In the genomic region with DNA sequence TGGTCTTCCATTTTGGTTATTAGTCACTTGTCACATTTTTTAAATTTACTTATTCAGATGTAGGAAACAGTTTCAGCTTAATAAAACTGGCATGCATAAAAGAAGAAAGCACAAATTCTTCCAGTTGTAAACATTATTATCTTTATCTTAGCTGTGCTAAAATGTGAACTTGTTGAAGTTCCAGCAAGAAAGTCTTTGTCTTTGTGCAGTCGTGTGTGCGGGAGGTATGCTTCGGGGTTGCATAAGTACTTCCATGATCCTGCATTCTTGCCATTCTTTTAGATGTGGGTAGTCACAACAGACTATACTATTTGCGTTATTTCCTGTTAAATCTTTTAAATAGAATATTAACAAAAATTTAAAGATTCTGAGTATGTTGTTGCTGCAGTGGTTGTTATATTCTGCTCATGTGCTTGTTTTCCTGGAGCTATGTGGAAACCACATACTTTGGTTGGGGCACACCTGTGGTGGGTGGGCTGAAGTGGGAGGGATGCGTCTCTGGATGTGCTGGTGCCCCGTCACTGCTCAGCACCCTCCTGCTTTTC, we compare ENCODE assay signal across 15 cellular contexts. TPM values are rescaled to one million over a fixed set of nuclear protein-coding genes. Genes with fewer than 3 reads are reported as not detected.
DNase-seq lines count a peak whose midpoint lies in the region; ATAC-seq and TF ChIP-seq lines count a peak whose summit lies in the region.
"Had no signal": no experiment of that assay in that cellular context is flagged by ENCODE, and none has a peak within 500 bp of the region (broad histone marks: within the 10 kb centered on the region; RNA-seq: fewer than 3 reads in every experiment).

No MANE protein-coding gene starts in this region.

- TF ChIP-seq CTCF in AG10803 (conservative IDR thresholded peaks at IDR 0.05; ENCODE audit: low read length) (no peak), endothelial cell (IDR thresholded peaks at IDR 0.05; ENCODE audit: unreplicated experiment) (no peak)

- peaks cover 20% of the 10 kb centered on the region for H3K4me1 ChIP-seq in Karpas-422 (ENCODE audit: low read length)
- H3K4me1 ChIP-seq in neuronal stem cell (ENCODE audit: control insufficient read depth in 2 of 2, insufficient read depth in 1 of 2, low read depth in 1 of 2, low read length in 2 of 2), result peaks cover 8 to 9% of the 10 kb centered on the region in 2 donors

- no peaks in the 10 kb centered on the region for H4K20me1 ChIP-seq in Karpas-422 (ENCODE audit: insufficient read depth, low read depth, low read length)

- no peaks in the 10 kb centered on the region for H3K9me3 Mint-ChIP-seq in endothelial cell (ENCODE audit: unreplicated experiment)
- H3K9me3 Mint-ChIP-seq: activated CD8-positive, alpha-beta T cell treated with anti-CD3 and anti-CD28 coated beads for 36 hours; T-helper 2 cell treated with Interferon-gamma antibody and Interleukin-4, amounts not matched to agents 5 μg/mL and 100 μg/mL, for 36 hours had no signal

- no peak overlapping the region for H2BK15ac ChIP-seq in neuronal stem cell (ENCODE audit: low read length)

- no peak overlapping the region for H3K4me3 Mint-ChIP-seq in endothelial cell (ENCODE audit: unreplicated experiment)
- H3K4me3 Mint-ChIP-seq: activated CD8-positive, alpha-beta T cell treated with anti-CD3 and anti-CD28 coated beads for 36 hours; T-helper 2 cell treated with Interferon-gamma antibody and Interleukin-4, amounts not matched to agents 5 μg/mL and 100 μg/mL, for 36 hours had no signal

- no peak overlapping the region for H2BK12ac ChIP-seq in neuronal stem cell (ENCODE audit: low read length)

- no peak overlapping the region for H3K18ac ChIP-seq in neuronal stem cell (ENCODE audit: low read length)

- H3K27me3 ChIP-seq in Karpas-422 (ENCODE audit: low read length) (no peaks in the 10 kb centered on the region), neuronal stem cell (ENCODE audit: control insufficient read depth in 3 of 3, insufficient read depth in 3 of 3, low read depth in 1 of 3, low read length in 3 of 3) (no peaks in the 10 kb centered on the region)

- H2AK5ac ChIP-seq in neuronal stem cell (ENCODE audit: low read depth, low read length), result no peak overlapping the region

- H3K27ac ChIP-seq in Karpas-422 (ENCODE audit: low read length), result peak overlapping the region; percentile 6; the same call in 1 of the 2 replicates
- H3K27ac ChIP-seq in neuronal stem cell (replicated peaks; ENCODE audit: low read length), result no peak overlapping the region
- H3K27ac ChIP-seq: C4-2B had no signal

- H3K4me2 ChIP-seq in Karpas-422 (ENCODE audit: low read depth, low read length, poor library complexity, severe bottlenecking), result no peak overlapping the region
- H3K4me2 ChIP-seq in neuronal stem cell (ENCODE audit: insufficient read depth, low read length, poor library complexity, severe bottlenecking), result no peak overlapping the region

- peaks cover 5% of the 10 kb centered on the region for H3K4me1 Mint-ChIP-seq in endothelial cell (ENCODE audit: unreplicated experiment)

- H3K9ac ChIP-seq in Karpas-422 (ENCODE audit: low read length), result no peak overlapping the region
- no peak overlapping the region for H3K9ac ChIP-seq in neuronal stem cell (ENCODE audit: low read depth, low read length, poor library complexity)

- ATAC-seq in GM19328 (IDR thresholded peaks at IDR 0.05; ENCODE audit: unreplicated experiment), result no peak
- ATAC-seq: activated CD8-positive, alpha-beta T cell treated with anti-CD3 and anti-CD28 coated beads for 36 hours; left lobe of liver had no signal

- no peak overlapping the region for H3K23ac ChIP-seq in neuronal stem cell (ENCODE audit: low read depth, low read length, poor library complexity)

- H3K27ac Mint-ChIP-seq in endothelial cell (ENCODE audit: unreplicated experiment), result peak overlapping the region; percentile 48
- H3K27ac Mint-ChIP-seq: activated CD8-positive, alpha-beta T cell treated with anti-CD3 and anti-CD28 coated beads for 36 hours; T-helper 2 cell treated with Interferon-gamma antibody and Interleukin-4, amounts not matched to agents 5 μg/mL and 100 μg/mL, for 36 hours had no signal

- H3K9me3 ChIP-seq in Karpas-422 (ENCODE audit: low read length) (no peaks in the 10 kb centered on the region), neuronal stem cell (replicated peaks in 1 of 2; ENCODE audit: control insufficient read depth in 2 of 2, insufficient read depth in 1 of 2, low read depth in 1 of 2, low read length in 2 of 2) (no peaks in the 10 kb centered on the region)

- H3K9me2 ChIP-seq in Karpas-422 (replicated peaks; ENCODE audit: insufficient read depth, low read length), result no peaks in the 10 kb centered on the region

- DNase-seq in AG10803 (ENCODE audit: low read depth) (peak; percentile 79), Karpas-422 (peak; percentile 32), endothelial cell (ENCODE audit: low spot score) (no peak), neuronal stem cell (ENCODE audit: low spot score) (peak; percentile 31), MV-4-11 (lab: John Stamatoyannopoulos, UW) (no peak)
- DNase-seq in effector CD4-positive, alpha-beta T cell, result no peak
- no peak for DNase-seq in activated naive CD4-positive, alpha-beta T cell treated with Interleukin-2 at 50 U/mL for 16 hours
- DNase-seq: activated CD8-positive, alpha-beta T cell treated with anti-CD3 and anti-CD28 coated beads for 36 hours; cortex of kidney; OCI-M1; stimulated activated CD8-positive, alpha-beta memory T cell treated with anti-CD3 and anti-CD28 coated beads, Interleukin-4, amount 100 ng/mL, for 48 hours had no signal

- H3K79me2 ChIP-seq in Karpas-422 (ENCODE audit: low read length), result no peaks in the 10 kb centered on the region

- no peak overlapping the region for H4K8ac ChIP-seq in neuronal stem cell (ENCODE audit: low read depth, low read length)

- H3K79me1 ChIP-seq in neuronal stem cell (ENCODE audit: low read depth, low read length), result no peaks in the 10 kb centered on the region

- H2AFZ ChIP-seq in Karpas-422 (ENCODE audit: low read length) (no peak overlapping the region), neuronal stem cell (ENCODE audit: low read length) (no peak overlapping the region)

- no peak overlapping the region for H3K14ac ChIP-seq in neuronal stem cell (ENCODE audit: low read length)

- H3K4me3 ChIP-seq in AG10803 (ENCODE audit: low read length) (no peak overlapping the region), Karpas-422 (ENCODE audit: low read length) (no peak overlapping the region), neuronal stem cell (ENCODE audit: low read length in 2 of 2) (no peak overlapping the region)

- peaks cover 24% of the 10 kb centered on the region for H3K36me3 Mint-ChIP-seq in endothelial cell (ENCODE audit: low read depth, unreplicated experiment)

- no peak overlapping the region for H2BK5ac ChIP-seq in neuronal stem cell (ENCODE audit: low read length)

- peaks cover 2% of the 10 kb centered on the region for H3K27me3 Mint-ChIP-seq in endothelial cell (ENCODE audit: unreplicated experiment)
- H3K27me3 Mint-ChIP-seq: activated CD8-positive, alpha-beta T cell treated with anti-CD3 and anti-CD28 coated beads for 36 hours had no signal

- no peak overlapping the region for H2BK120ac ChIP-seq in neuronal stem cell (ENCODE audit: low read depth, low read length)

- no peak overlapping the region for H4K91ac ChIP-seq in neuronal stem cell (ENCODE audit: low read depth, low read length, poor library complexity)

- WGBS in neuronal stem cell (ENCODE audit: extremely low coverage in 2 of 2, insufficient read length in 2 of 2, insufficient replicate concordance in 1 of 2), 2 donors, result no CpG with 5 or more reads among the region's 6 CpGs

- H3K36me3 ChIP-seq in Karpas-422 (ENCODE audit: insufficient read depth, low read length) (no peaks in the 10 kb centered on the region; the same call in 1 of the 2 replicates), neuronal stem cell (replicated peaks in 1 of 2; ENCODE audit: control insufficient read depth in 2 of 2, insufficient read depth in 2 of 2, low read length in 2 of 2) (peaks cover 8 to 75% of the 10 kb centered on the region in 2 donors)

- no peak overlapping the region for H3K4ac ChIP-seq in neuronal stem cell (ENCODE audit: low read length)

RNA-seq across cellular contexts. Expression of gene CBS, which starts 49.9 kb away (rescaled TPM):
- 3.6 and 4.5 TPM in 2 replicates for total RNA-seq in Karpas-422 (2014; rRNA removed; shearing (Covaris generic); ENCODE audit: low replicate concordance)
- total RNA-seq in endothelial cell (ENCODE audit: unreplicated experiment), result 91.1 TPM
- polyA plus RNA-seq in neuronal stem cell (2013, experiment 1 of 2), result 47.2 TPM
- 46.3 TPM for polyA plus RNA-seq in neuronal stem cell (2013, experiment 2 of 2)

RNA-seq across cellular contexts. Expression of gene PKNOX1, which starts 51.3 kb away (rescaled TPM):
- total RNA-seq in Karpas-422 (2014; rRNA removed; shearing (Covaris generic); ENCODE audit: low replicate concordance), result 19.7 and 28.1 TPM in 2 replicates
- total RNA-seq in endothelial cell (ENCODE audit: unreplicated experiment), result 8.2 TPM
- 5.1 TPM for polyA plus RNA-seq in neuronal stem cell (2013, experiment 1 of 2)
- polyA plus RNA-seq in neuronal stem cell (2013, experiment 2 of 2), result 5.5 TPM

Comparison
In these comparisons a context has a peak if more than half of its experiments do, and no peak if none do; other contexts are left out.
1. DNase-seq: peak in AG10803 (single experiment), Karpas-422 (single experiment) and neuronal stem cell (single experiment); none in endothelial cell (single experiment), MV-4-11 (single experiment), effector CD4-positive, alpha-beta T cell (single experiment) and activated naive CD4-positive, alpha-beta T cell treated with Interleukin-2 at 50 U/mL for 16 hours (single experiment).
2. RNA of gene CBS, which starts 49.9 kb away (total RNA-seq): 91.1 TPM in endothelial cell (single experiment); 3.6 to 4.5 TPM in Karpas-422; every median in the first group is over 10 times any median in the second.